1 cellular context compared by ENCODE assay signal in the genomic region with DNA sequence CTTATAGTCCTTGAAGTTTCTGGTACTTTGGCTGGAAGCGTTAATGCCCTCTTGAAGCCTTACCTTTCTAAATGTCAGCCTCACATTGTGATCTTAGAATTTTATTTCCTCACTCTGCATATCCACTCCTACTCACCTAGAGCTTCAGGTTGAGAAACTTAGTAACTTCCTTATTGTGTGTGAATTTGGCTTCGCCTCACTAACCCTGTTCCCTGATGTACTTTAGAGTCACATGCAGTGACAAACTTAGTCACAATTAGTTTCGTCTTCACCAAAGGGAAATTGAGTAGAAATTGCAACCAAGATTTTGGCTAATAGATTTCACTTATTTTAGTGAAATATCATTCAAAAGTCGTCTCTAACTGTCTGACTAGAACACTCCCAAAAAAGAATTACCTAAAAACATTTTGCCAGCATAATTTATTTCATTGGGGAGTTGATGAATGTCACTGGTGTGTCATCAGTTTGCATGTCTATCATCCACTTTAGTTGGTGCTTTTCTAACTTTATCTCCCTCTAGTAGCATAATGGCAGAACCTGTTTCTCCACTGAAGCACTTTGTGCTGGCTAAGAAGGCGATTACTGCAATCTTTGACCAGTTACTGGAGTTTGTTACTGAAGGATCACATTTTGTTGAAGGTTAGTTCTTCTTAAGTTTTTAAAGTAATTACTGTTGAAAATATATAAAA.
TF ChIP-seq lines count a peak whose summit lies in the region.

No MANE protein-coding gene starts in this region.

TF ChIP-seq in H1, 55 proteins besides CTCF, POLR2A, EP300 and RAD21:
- TF ChIP-seq TCF12 (IDR thresholded peaks at IDR 0.05; ENCODE audit: low read depth, low read length): no peak
- no peak for TF ChIP-seq TBP (IDR thresholded peaks at IDR 0.05; ENCODE audit: low read depth, low read length)
- TF ChIP-seq ASH2L (IDR thresholded peaks at IDR 0.05; ENCODE audit: low read length): no peak
- no peak for TF ChIP-seq POLR2AphosphoS5 (IDR thresholded peaks at IDR 0.05; ENCODE audit: low read depth, low read length)
- TF ChIP-seq CTBP2 (IDR thresholded peaks at IDR 0.05; ENCODE audit: borderline replicate concordance, insufficient read depth, insufficient read length, low read length): no peak
- TF ChIP-seq EZH2 (IDR thresholded peaks at IDR 0.05; ENCODE audit: low read depth, low read length, severe bottlenecking): no peak
- no peak for TF ChIP-seq KDM1A (IDR thresholded peaks at IDR 0.05; ENCODE audit: borderline replicate concordance, low read length)
- TF ChIP-seq SP4 (IDR thresholded peaks at IDR 0.05; ENCODE audit: low read length): no peak
